Comparison of ENCODE assay signal across 8 cellular contexts in genomic region chr3:127775398-127776109, GRCh38. TPM values are rescaled to one million over a fixed set of nuclear protein-coding genes. Genes with fewer than 3 reads are reported as not detected.
DNase-seq lines count a peak whose midpoint lies in the region; ATAC-seq and TF ChIP-seq lines count a peak whose summit lies in the region.

No MANE protein-coding gene starts in this region.

- no peaks in the 10 kb centered on the region for H4K20me1 ChIP-seq in BLaER1 treated with 17β-estradiol and CSF1 and Interleukin-3, amounts not matched to agents 10 nM and 100 nM
- H4K20me1 ChIP-seq in Loucy (ENCODE audit: insufficient read depth, low read length, poor library complexity, severe bottlenecking) = no peaks in the 10 kb centered on the region

- intact Hi-C loops in transverse colon (cut with DNase I; ENCODE audit: low total_unique reads) = no loop called here

- H3F3A ChIP-seq in Loucy (ENCODE audit: low read depth) = 0 out of 2 replicates have a peak, but pooled peaks cover 5% of the 10 kb centered on the region

- no peak for ATAC-seq in HG03097 (IDR thresholded peaks at IDR 0.05; ENCODE audit: low FRiP score, unreplicated experiment)
- no peak for ATAC-seq in activated CD8-positive, alpha-beta memory T cell treated with anti-CD3 and anti-CD28 coated beads, Interleukin-2, amount 10 ng/mL, durations not matched to agents 7 days and 5 days

- no peak overlapping the region for H3K27ac Mint-ChIP-seq in activated CD8-positive, alpha-beta memory T cell treated with anti-CD3 and anti-CD28 coated beads, Interleukin-2, amount 10 ng/mL, durations not matched to agents 7 days and 5 days

- H3K27me3 ChIP-seq in BLaER1 treated with 17β-estradiol and CSF1 and Interleukin-3, amounts not matched to agents 10 nM and 100 nM = no peaks in the 10 kb centered on the region
- H3K27me3 ChIP-seq in Loucy (ENCODE audit: insufficient read depth, low read length, poor library complexity, severe bottlenecking) (no peaks in the 10 kb centered on the region), layer of hippocampus (ENCODE audit: control insufficient read depth, insufficient read depth, low read length) (no peaks in the 10 kb centered on the region), transverse colon (no peaks in the 10 kb centered on the region)

- no peak for TF ChIP-seq EP300 in transverse colon (IDR thresholded peaks at IDR 0.05; ENCODE audit: low read depth)

- no peak overlapping the region for H3K4me3 Mint-ChIP-seq in activated CD8-positive, alpha-beta memory T cell treated with anti-CD3 and anti-CD28 coated beads, Interleukin-2, amount 10 ng/mL, durations not matched to agents 7 days and 5 days

- TF ChIP-seq POLR2A in transverse colon (IDR thresholded peaks at IDR 0.05) = no peak

- peak overlapping the region; percentile 77 to 95 (median 88) for H3K4me2 ChIP-seq in BLaER1 treated with 17β-estradiol and CSF1 and Interleukin-3, amounts not matched to agents 10 nM and 100 nM
- H3K4me2 ChIP-seq in Loucy (ENCODE audit: low read depth, low read length, poor library complexity, severe bottlenecking) = peak overlapping the region; percentile 53

- peaks cover 43 to 70% (median 58%) of the 10 kb centered on the region in 10 experiments for H3K4me1 ChIP-seq in BLaER1 treated with 17β-estradiol and CSF1 and Interleukin-3, amounts not matched to agents 10 nM and 100 nM
- H3K4me1 ChIP-seq in Loucy (ENCODE audit: insufficient read depth, low read length, poor library complexity, severe bottlenecking) (peaks cover 74% of the 10 kb centered on the region), transverse colon (peaks cover 13 to 52% (median 22%) of the 10 kb centered on the region in 4 donors)

- H3K27me3 Mint-ChIP-seq in activated CD8-positive, alpha-beta memory T cell treated with anti-CD3 and anti-CD28 coated beads, Interleukin-2, amount 10 ng/mL, durations not matched to agents 7 days and 5 days = no peaks in the 10 kb centered on the region

- TF ChIP-seq CTCF in Loucy (conservative IDR thresholded peaks at IDR 0.05; ENCODE audit: low read length) (no peak), transverse colon (IDR thresholded peaks at IDR 0.05) (no peak)

- no peaks in the 10 kb centered on the region for H3K9me2 ChIP-seq in Loucy (replicated peaks; ENCODE audit: low read depth, low read length)

- CTCF ChIA-PET in activated CD8-positive, alpha-beta memory T cell treated with anti-CD3 and anti-CD28 coated beads, Interleukin-2, amount 10 ng/mL, durations not matched to agents 7 days and 5 days (lab: Charles Lee) = interaction anchor here (0.7 to 1.1 kb wide), 2 partner anchors 8 to 9 kb away, joined by 3 read pairs; no protein-coding TSS in a partner anchor

- H3K79me2 ChIP-seq in Loucy (ENCODE audit: insufficient read depth, low read length) = peaks cover 89% of the 10 kb centered on the region

- no peak overlapping the region for H2AFZ ChIP-seq in Loucy (ENCODE audit: low read length)

- no peaks in the 10 kb centered on the region for H3K36me3 ChIP-seq in BLaER1 treated with 17β-estradiol and CSF1 and Interleukin-3, amounts not matched to agents 10 nM and 100 nM
- H3K36me3 ChIP-seq in Loucy (ENCODE audit: insufficient read depth, low read length) (peaks cover 44% of the 10 kb centered on the region), transverse colon (no peaks in the 10 kb centered on the region)

- in situ Hi-C loops in transverse colon (cut with MboI; ENCODE audit: low pct_ligation_motif_present in 1 of 4, low pct_unique_long_range_greater_than_20kb in 1 of 4, low sequenced_read_pairs in 3 of 4) = no loop called here

- peak overlapping the region in 8 of 11 experiments; percentile 23 to 55 (median 50); a peak in 15 of 22 replicates for H3K27ac ChIP-seq in BLaER1 treated with 17β-estradiol and CSF1 and Interleukin-3, amounts not matched to agents 10 nM and 100 nM
- H3K27ac ChIP-seq in layer of hippocampus (ENCODE audit: low read depth, low read length) = peak overlapping the region; percentile 54
- peak overlapping the region; percentile 71 to 78 (median 76) for H3K27ac ChIP-seq in transverse colon

- DNase-seq in amniotic epithelial cell (ENCODE audit: low read depth) (peak; percentile 55), transverse colon (no peak), OCI-M2 (lab: John Stamatoyannopoulos, UW; ENCODE audit: unreplicated experiment) (no peak)
- no peak for DNase-seq in activated CD8-positive, alpha-beta memory T cell treated with anti-CD3 and anti-CD28 coated beads, Interleukin-2, amount 10 ng/mL, durations not matched to agents 7 days and 5 days

- peak overlapping the region in 2 of 10 experiments; percentile 15 to 37; a peak in 1 of 20 replicates for H3K4me3 ChIP-seq in BLaER1 treated with 17β-estradiol and CSF1 and Interleukin-3, amounts not matched to agents 10 nM and 100 nM
- H3K4me3 ChIP-seq in Loucy (ENCODE audit: low read length, poor library complexity, severe bottlenecking) (peak overlapping the region; percentile 22), transverse colon (no peak overlapping the region)

- H3K9ac ChIP-seq in BLaER1 treated with 17β-estradiol and CSF1 and Interleukin-3, amounts not matched to agents 10 nM and 100 nM = peak overlapping the region in 9 of 11 experiments; percentile 10 to 51 (median 38); a peak in 12 of 22 replicates
- H3K9ac ChIP-seq in Loucy (ENCODE audit: low read depth, low read length, poor library complexity, severe bottlenecking) = peak overlapping the region; percentile 75

- H3K36me3 Mint-ChIP-seq in activated CD8-positive, alpha-beta memory T cell treated with anti-CD3 and anti-CD28 coated beads, Interleukin-2, amount 10 ng/mL, durations not matched to agents 7 days and 5 days = peaks cover 3% of the 10 kb centered on the region

- 59 to 68% methylated on average over 5 to 17 of the region's 17 CpGs for WGBS in transverse colon (ENCODE audit: low coverage in 1 of 2), 2 donors

- H3K9me3 Mint-ChIP-seq in activated CD8-positive, alpha-beta memory T cell treated with anti-CD3 and anti-CD28 coated beads, Interleukin-2, amount 10 ng/mL, durations not matched to agents 7 days and 5 days (ENCODE audit: low read depth) = peaks cover 5% of the 10 kb centered on the region

- H3K4me1 Mint-ChIP-seq in activated CD8-positive, alpha-beta memory T cell treated with anti-CD3 and anti-CD28 coated beads, Interleukin-2, amount 10 ng/mL, durations not matched to agents 7 days and 5 days = peaks cover 16% of the 10 kb centered on the region

- peaks cover 8 to 16% (median 13%) of the 10 kb centered on the region in 11 experiments; a peak in 21 of 22 replicates for H3K9me3 ChIP-seq in BLaER1 treated with 17β-estradiol and CSF1 and Interleukin-3, amounts not matched to agents 10 nM and 100 nM (replicated peaks in 1 of 11)
- peaks cover 9% of the 10 kb centered on the region; the same call in 1 of the 2 replicates for H3K9me3 ChIP-seq in Loucy (ENCODE audit: insufficient read depth, low read depth, low read length)
- H3K9me3 ChIP-seq in transverse colon = peaks cover 0 to 5% of the 10 kb centered on the region in 2 donors

RNA-seq across cellular contexts. Expression of gene MGLL, which starts 46.8 kb away (rescaled TPM):
- total RNA-seq in transverse colon = 100 to 1,000 TPM; 150 to 329 (median 294) TPM
- total RNA-seq in activated CD8-positive, alpha-beta memory T cell treated with anti-CD3 and anti-CD28 coated beads, Interleukin-2, amount 10 ng/mL, durations not matched to agents 7 days and 5 days = 1 to 10 TPM; 3.4 to 5.0 TPM

Comparison
In these comparisons a context has a peak if more than half of its experiments do, and no peak if none do; other contexts are left out.
1. RNA of gene MGLL, which starts 46.8 kb away (total RNA-seq): 150 to 329 TPM in transverse colon; 3.4 to 5.0 TPM in activated CD8-positive, alpha-beta memory T cell treated with anti-CD3 and anti-CD28 coated beads, Interleukin-2, amount 10 ng/mL, durations not matched to agents 7 days and 5 days; every median in the first group is over 10 times any median in the second.
2. Peak in every context shown above with its lines, with median percentiles within 50 percentile points of each other: H3K27ac ChIP-seq.